In the genomic region with DNA sequence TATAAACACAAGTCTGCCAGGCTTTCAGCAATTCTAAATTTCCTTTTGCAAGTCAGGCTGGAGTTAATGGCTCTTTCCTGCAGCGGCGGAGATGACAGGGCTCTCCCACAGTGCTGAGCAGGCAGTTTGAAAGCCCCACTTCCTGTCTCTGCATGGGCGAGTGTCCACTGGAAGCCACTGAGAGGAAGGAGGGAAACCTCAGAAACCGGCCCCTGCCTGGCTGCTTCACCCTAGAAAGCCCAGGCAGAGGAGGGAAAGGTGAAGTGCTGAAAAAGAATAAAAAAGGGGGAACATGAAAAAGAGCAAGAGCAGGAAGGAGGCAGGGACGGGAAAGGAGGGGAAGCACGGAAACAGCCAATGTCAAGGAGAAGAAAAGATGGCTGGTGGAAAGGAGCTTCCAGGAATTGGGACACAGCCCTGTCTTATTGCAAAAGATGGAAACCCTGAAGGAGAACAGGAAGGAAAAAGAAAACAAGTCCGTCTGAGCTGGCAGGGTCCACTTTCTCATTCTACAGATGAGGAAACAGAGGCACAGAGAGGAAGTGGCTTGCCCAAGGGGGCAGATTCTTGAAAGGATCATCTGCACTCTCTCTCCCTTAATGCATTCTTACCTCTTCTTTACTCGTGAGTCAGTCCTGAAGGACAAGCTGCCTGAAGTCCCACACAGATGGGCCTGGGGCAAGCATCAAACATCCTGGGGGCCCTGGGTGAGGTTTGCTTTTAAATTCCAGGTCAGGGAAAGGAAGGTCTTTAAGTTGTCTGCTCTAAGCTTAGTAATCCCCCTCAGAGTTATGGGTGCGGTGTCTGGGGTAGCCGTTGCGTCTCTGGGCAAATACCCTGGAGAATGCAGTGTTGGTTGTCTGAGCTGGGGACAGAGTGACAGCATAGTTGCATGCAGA, we compare ENCODE assay signal across 8 cellular contexts. TPM values are rescaled to one million over a fixed set of nuclear protein-coding genes. Genes with fewer than 3 reads are reported as not detected.
DNase-seq lines count a peak whose midpoint lies in the region; ATAC-seq, FAIRE-seq and TF ChIP-seq lines count a peak whose summit lies in the region.

No MANE protein-coding gene starts in this region.

- intact Hi-C loops in activated CD4-positive, alpha-beta memory T cell treated with anti-CD3 and anti-CD28 coated beads for 36 hours (cut with micrococcal nuclease), result no loop called here
- intact Hi-C loops in left lung (cut with DNase I) (no loop called here), kidney (cut with DNase I) (no loop called here)

- TF ChIP-seq CTCF in AG10803 (conservative IDR thresholded peaks at IDR 0.05; ENCODE audit: low read length) (no peak), left lung (IDR thresholded peaks at IDR 0.05) (no peak), kidney (IDR thresholded peaks at IDR 0.05; ENCODE audit: borderline replicate concordance, extremely low read depth, insufficient read depth) (no peak)

- H3K27ac Mint-ChIP-seq in activated CD4-positive, alpha-beta memory T cell treated with anti-CD3 and anti-CD28 coated beads for 36 hours, result no peak overlapping the region

- no peak overlapping the region for H3K9ac ChIP-seq in kidney (ENCODE audit: low read length in 2 of 2)

- H3K36me3 Mint-ChIP-seq in activated CD4-positive, alpha-beta memory T cell treated with anti-CD3 and anti-CD28 coated beads for 36 hours, result no peaks in the 10 kb centered on the region

- H3K4me3 ChIP-seq in AG10803 (ENCODE audit: low read length), result no peak overlapping the region
- no peak overlapping the region for H3K4me3 ChIP-seq in left lung
- no peak overlapping the region for H3K4me3 ChIP-seq in kidney (ENCODE audit: low read length in 2 of 2)

- peak; percentile 34 for DNase-seq in AG10803 (ENCODE audit: low read depth)
- DNase-seq in activated CD4-positive, alpha-beta memory T cell treated with anti-CD3 and anti-CD28 coated beads for 36 hours, result peak; percentile 35
- DNase-seq in left lung, result peak; percentile 72 to 81
- DNase-seq in NCI-H524 (lab: John Stamatoyannopoulos, UW), result no peak
- no peak for DNase-seq in NCI-H2029 (lab: John Stamatoyannopoulos, UW)
- no peak for DNase-seq in kidney

- peaks cover 15% of the 10 kb centered on the region for H3K4me1 Mint-ChIP-seq in activated CD4-positive, alpha-beta memory T cell treated with anti-CD3 and anti-CD28 coated beads for 36 hours (ENCODE audit: low read depth)

- H3K36me3 ChIP-seq in left lung (no peaks in the 10 kb centered on the region), kidney (ENCODE audit: control insufficient read depth in 1 of 2, insufficient read depth in 2 of 2, low read length in 2 of 2) (no peaks in the 10 kb centered on the region)

- peaks cover 15 to 50% of the 10 kb centered on the region in 2 donors for H3K4me1 ChIP-seq in left lung
- peaks cover 0 to 7% of the 10 kb centered on the region in 2 donors for H3K4me1 ChIP-seq in kidney (ENCODE audit: control insufficient read depth in 1 of 2, insufficient read depth in 1 of 2, low read depth in 1 of 2, low read length in 2 of 2)

- H3K4me3 Mint-ChIP-seq in activated CD4-positive, alpha-beta memory T cell treated with anti-CD3 and anti-CD28 coated beads for 36 hours, result no peak overlapping the region

- peaks cover 15% of the 10 kb centered on the region for H3K27me3 Mint-ChIP-seq in activated CD4-positive, alpha-beta memory T cell treated with anti-CD3 and anti-CD28 coated beads for 36 hours

- H3K27me3 ChIP-seq in left lung, result no peaks in the 10 kb centered on the region

- H3K27ac ChIP-seq in left lung (peak overlapping the region; percentile 50 to 79), kidney (ENCODE audit: low read depth in 2 of 2, low read length in 2 of 2) (no peak overlapping the region)

- CTCF ChIA-PET in activated CD4-positive, alpha-beta memory T cell treated with anti-CD3 and anti-CD28 coated beads for 36 hours (lab: Charles Lee), result no interaction called here

- no peak for FAIRE-seq in kidney (lab: Jason Lieb, UNC)

- H3K9me3 Mint-ChIP-seq in activated CD4-positive, alpha-beta memory T cell treated with anti-CD3 and anti-CD28 coated beads for 36 hours, result no peaks in the 10 kb centered on the region

- no peaks in the 10 kb centered on the region for H3K9me3 ChIP-seq in left lung
- no peaks in the 10 kb centered on the region for H3K9me3 ChIP-seq in kidney (ENCODE audit: control insufficient read depth in 1 of 2, low read length in 2 of 2)

- POLR2A ChIA-PET in activated CD4-positive, alpha-beta memory T cell treated with anti-CD3 and anti-CD28 coated beads for 36 hours (lab: Charles Lee), result no interaction called here

- ATAC-seq in HG02763 (IDR thresholded peaks at IDR 0.05; ENCODE audit: unreplicated experiment), result peak; percentile 67
- ATAC-seq in left lung, result peak; percentile 70
- no peak for ATAC-seq in HG03378 (IDR thresholded peaks at IDR 0.05; ENCODE audit: unreplicated experiment)

RNA-seq across cellular contexts. Expression of a gene that starts 38.8 kb away (rescaled TPM):
- 10 to 100 TPM; 31.8 to 33.8 TPM for total RNA-seq in activated CD4-positive, alpha-beta memory T cell treated with anti-CD3 and anti-CD28 coated beads for 36 hours
- 100 to 1,000 TPM in 1 of 2 donors, 10 to 100 TPM in 1; 76.3 to 201 TPM for total RNA-seq in left lung
- 25.0 TPM for total RNA-seq in kidney
- 15.4 TPM for polyA plus RNA-seq in kidney (ENCODE audit: insufficient read depth, low read depth, low replicate concordance)

Comparison
In these comparisons a context has a peak if more than half of its experiments do, and no peak if none do; other contexts are left out.
1. DNase-seq: peak in AG10803 (single experiment), activated CD4-positive, alpha-beta memory T cell treated with anti-CD3 and anti-CD28 coated beads for 36 hours (single experiment) and left lung (2 of 2); none in NCI-H524 (0 of 2), NCI-H2029 (single experiment) and kidney (single experiment).
2. H3K27ac ChIP-seq: peak in left lung (2 of 2); none in kidney (0 of 2).